ENCODE assay signal across 8 cellular contexts in the genomic region with DNA sequence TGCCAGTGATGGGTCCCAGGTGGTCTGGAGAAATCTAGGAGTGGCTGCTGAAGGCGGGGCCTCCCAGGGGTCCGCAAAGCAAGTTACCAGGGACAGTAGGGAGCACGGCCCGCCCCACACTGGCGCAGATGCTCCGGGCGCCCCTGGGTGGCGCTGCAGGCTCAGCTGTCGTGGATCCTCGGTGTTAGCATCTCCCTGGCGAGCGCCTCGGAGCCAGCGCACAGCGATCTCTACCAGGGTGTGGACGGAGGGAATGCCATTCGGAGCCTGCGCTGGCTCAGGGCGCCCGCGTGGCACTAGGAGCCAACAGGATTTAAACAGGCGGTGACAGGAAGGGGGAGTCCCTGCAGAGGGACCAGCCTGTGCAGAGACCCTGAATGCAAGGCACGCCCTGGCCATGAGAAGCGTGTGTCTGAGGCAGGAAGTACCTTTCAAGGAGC. TPM values are rescaled to one million over a fixed set of nuclear protein-coding genes. Genes with fewer than 3 reads are reported as not detected.
DNase-seq lines count a peak whose midpoint lies in the region; ATAC-seq and TF ChIP-seq lines count a peak whose summit lies in the region.

No MANE protein-coding gene starts in this region.

- H3K4me3 ChIP-seq in right lobe of liver, result no peak overlapping the region

- H3K36me3 Mint-ChIP-seq in activated CD4-positive, alpha-beta T cell treated with anti-CD3 and anti-CD28 coated beads, Interleukin-2, amount 10 ng/mL, durations not matched to agents 24 days and 14 days (ENCODE audit: low read depth), result peaks cover 3% of the 10 kb centered on the region

- peak; percentile 84 for ATAC-seq in HG03280 (IDR thresholded peaks at IDR 0.05; ENCODE audit: unreplicated experiment)
- peak; percentile 82 to 94 (median 88) for ATAC-seq in right lobe of liver

- H3K4me1 ChIP-seq in right lobe of liver, result no peaks in the 10 kb centered on the region

- no peaks in the 10 kb centered on the region for H3K27me3 Mint-ChIP-seq in activated CD4-positive, alpha-beta T cell treated with anti-CD3 and anti-CD28 coated beads, Interleukin-2, amount 10 ng/mL, durations not matched to agents 24 days and 14 days

- H3K36me3 ChIP-seq in right lobe of liver, result no peaks in the 10 kb centered on the region

- H3K9me3 ChIP-seq in right lobe of liver, result no peaks in the 10 kb centered on the region

- peak; percentile 6 for DNase-seq in NCI-H2029 treated with DMSO at 0.1 percent for 48 hours (lab: John Stamatoyannopoulos, UW)
- DNase-seq in NCI-H2029 (lab: John Stamatoyannopoulos, UW), result no peak
- peak; percentile 88 for DNase-seq in NCI-H510A treated with DMSO at 0.1 percent for 48 hours (lab: John Stamatoyannopoulos, UW)
- peak; percentile 92 for DNase-seq in activated CD4-positive, alpha-beta T cell treated with anti-CD3 and anti-CD28 coated beads, Interleukin-2, amount 10 ng/mL, durations not matched to agents 24 days and 14 days
- peak; percentile 49 to 81 for DNase-seq in dermis microvascular lymphatic vessel endothelial cell (ENCODE audit: low read depth in 2 of 2)
- peak; percentile 64 to 77 (median 75) for DNase-seq in right lobe of liver
- peak; percentile 53 to 64 for DNase-seq in stimulated activated CD4-positive, alpha-beta T cell treated with anti-CD3 and anti-CD28 coated beads, Interleukin-4, amount 100 ng/mL, for 48 hours (ENCODE audit: low read depth in 2 of 2)

- H3K27ac Mint-ChIP-seq in activated CD4-positive, alpha-beta T cell treated with anti-CD3 and anti-CD28 coated beads, Interleukin-2, amount 10 ng/mL, durations not matched to agents 24 days and 14 days, result peak overlapping the region; percentile 10

- H3K27me3 ChIP-seq in right lobe of liver, result no peaks in the 10 kb centered on the region

- H3K27ac ChIP-seq in right lobe of liver, result no peak overlapping the region

- H3K4me1 Mint-ChIP-seq in activated CD4-positive, alpha-beta T cell treated with anti-CD3 and anti-CD28 coated beads, Interleukin-2, amount 10 ng/mL, durations not matched to agents 24 days and 14 days, result peaks cover 7% of the 10 kb centered on the region

- TF ChIP-seq POLR2A in right lobe of liver (IDR thresholded peaks at IDR 0.05), result no peak

- WGBS in right lobe of liver (ENCODE audit: insufficient coverage, low coverage, low lambda C conversion rate, missing lambda C conversion rate), result 14% methylated on average over 7 of the region's 24 CpGs

- H3K4me3 Mint-ChIP-seq in activated CD4-positive, alpha-beta T cell treated with anti-CD3 and anti-CD28 coated beads, Interleukin-2, amount 10 ng/mL, durations not matched to agents 24 days and 14 days, result peak overlapping the region; percentile 68

- intact Hi-C loops in activated CD4-positive, alpha-beta T cell treated with anti-CD3 and anti-CD28 coated beads, Interleukin-2, amount 10 ng/mL, durations not matched to agents 24 days and 14 days (cut with micrococcal nuclease), result loop anchor here (1.0 kb wide), 4 partner anchors 20 to 237 kb away; partner anchors contain the start of gene FADS3
- intact Hi-C loops in right lobe of liver (cut with DNase I), result no loop called here

- H3K9me3 Mint-ChIP-seq in activated CD4-positive, alpha-beta T cell treated with anti-CD3 and anti-CD28 coated beads, Interleukin-2, amount 10 ng/mL, durations not matched to agents 24 days and 14 days, result no peaks in the 10 kb centered on the region

- TF ChIP-seq CTCF in right lobe of liver (IDR thresholded peaks at IDR 0.05), result peak; percentile 68 to 80 (median 75)

RNA-seq across cellular contexts. Expression of gene FADS3, which starts 20.2 kb away (rescaled TPM):
- 13.5 and 15.6 TPM in 2 replicates for total RNA-seq in activated CD4-positive, alpha-beta T cell treated with anti-CD3 and anti-CD28 coated beads, Interleukin-2, amount 10 ng/mL, durations not matched to agents 24 days and 14 days
- total RNA-seq in dermis microvascular lymphatic vessel endothelial cell (77.4 and 90.9 TPM in 2 replicates), right lobe of liver (10 to 100 TPM; 13.0 to 69.8 (median 22.7) TPM)

RNA-seq across cellular contexts. Expression of gene FADS2, which starts 43.1 kb away (rescaled TPM):
- total RNA-seq in activated CD4-positive, alpha-beta T cell treated with anti-CD3 and anti-CD28 coated beads, Interleukin-2, amount 10 ng/mL, durations not matched to agents 24 days and 14 days, result 278 and 283 TPM in 2 replicates
- total RNA-seq in dermis microvascular lymphatic vessel endothelial cell (57.7 and 114 TPM in 2 replicates), right lobe of liver (100 to 1,000 TPM in 4 of 6 experiments, 1 to 10 TPM in 2; 4.2 to 166 (median 110) TPM)

RNA-seq across cellular contexts. Expression of gene RAB3IL1, which starts 46.2 kb away (rescaled TPM):
- total RNA-seq in activated CD4-positive, alpha-beta T cell treated with anti-CD3 and anti-CD28 coated beads, Interleukin-2, amount 10 ng/mL, durations not matched to agents 24 days and 14 days, result 0.12 and 0.26 TPM in 2 replicates
- total RNA-seq in dermis microvascular lymphatic vessel endothelial cell (1.9 and 11.3 TPM in 2 replicates), right lobe of liver (1 to 10 TPM; 3.2 to 9.1 (median 4.2) TPM)

RNA-seq across cellular contexts. Expression of gene FADS1, which starts 54.4 kb away (rescaled TPM):
- total RNA-seq in activated CD4-positive, alpha-beta T cell treated with anti-CD3 and anti-CD28 coated beads, Interleukin-2, amount 10 ng/mL, durations not matched to agents 24 days and 14 days, result 92.5 and 94.7 TPM in 2 replicates
- total RNA-seq in dermis microvascular lymphatic vessel endothelial cell (22.3 and 39.3 TPM in 2 replicates), right lobe of liver (10 to 100 TPM; 18.3 to 87.6 (median 34.8) TPM)
